Comparison of ENCODE assay signal across 8 cellular contexts in genomic region chr5:163408311-163408923, GRCh38. TPM values are rescaled to one million over a fixed set of nuclear protein-coding genes. Genes with fewer than 3 reads are reported as not detected.
A peak's percentile ranks its signal among the peaks of the same experiment; 100 is the strongest.
DNase-seq lines count a peak whose midpoint lies in the region; ATAC-seq and TF ChIP-seq lines count a peak whose summit lies in the region.

No MANE protein-coding gene starts in this region.

- peaks cover 59% of the 10 kb centered on the region for H3K27me3 ChIP-seq in WERI-Rb-1 (ENCODE audit: insufficient read depth, low read depth, severe bottlenecking)

- peak; percentile 16 for DNase-seq in NK-92 treated with Interleukin-12 subunit alpha and Interleukin-12 subunit beta, amount 100 ng/mL, for 24 hours (lab: John Stamatoyannopoulos, UW)
- DNase-seq in NK-92 (lab: John Stamatoyannopoulos, UW; ENCODE audit: unreplicated experiment), result no peak
- peak; percentile 3 for DNase-seq in NCI-H1436 treated with DMSO at 0.1 percent for 48 hours (lab: John Stamatoyannopoulos, UW)
- peak; percentile 34 for DNase-seq in WERI-Rb-1
- DNase-seq in cardiac fibroblast (ENCODE audit: low read depth in 2 of 2), result peak; percentile 79 to 88
- DNase-seq in left colon, result peak; percentile 47 to 57
- DNase-seq in stimulated activated CD4-positive, alpha-beta T cell treated with anti-CD3 and anti-CD28 coated beads, Interleukin-2, amount 100 ng/mL, for 48 hours, result peak; percentile 47 to 48

- no peaks in the 10 kb centered on the region for H3K9me3 ChIP-seq in WERI-Rb-1 (ENCODE audit: severe bottlenecking)

- no peaks in the 10 kb centered on the region for H3K36me3 ChIP-seq in WERI-Rb-1

- no peak overlapping the region for H3K27ac ChIP-seq in WERI-Rb-1

- peak; percentile 78 for ATAC-seq in HG02678 (IDR thresholded peaks at IDR 0.05; ENCODE audit: unreplicated experiment)
- ATAC-seq in left colon, result peak; percentile 88

- intact Hi-C loops in left colon (cut with DNase I, micrococcal nuclease), result no loop called here

- H3K4me3 ChIP-seq in WERI-Rb-1 (ENCODE audit: low read depth, low read length) (no peak overlapping the region), cardiac fibroblast (replicated peaks in 1 of 2; ENCODE audit: low read depth in 2 of 2, low read length in 2 of 2) (no peak overlapping the region)

- TF ChIP-seq CTCF in WERI-Rb-1 (IDR thresholded peaks at IDR 0.05; ENCODE audit: low read depth, low read length), result peak; percentile 73
- peak; percentile 76 for TF ChIP-seq CTCF in cardiac fibroblast (IDR thresholded peaks at IDR 0.05; ENCODE audit: low read depth, low read length)

RNA-seq across cellular contexts. Expression of gene CCNG1, which starts 29.0 kb away (rescaled TPM):
- 100 to 1,000 TPM; 162 to 196 TPM for total RNA-seq in left colon

RNA-seq across cellular contexts. Expression of gene NUDCD2, which starts 51.5 kb away (rescaled TPM):
- 10 to 100 TPM; 15.9 to 19.1 TPM for total RNA-seq in left colon

RNA-seq across cellular contexts. Expression of gene HMMR, which starts 52.0 kb away (rescaled TPM):
- total RNA-seq in left colon, result 1 to 10 TPM; 3.0 to 7.4 TPM
